In genomic region chr16:84630446-84631152, GRCh38 we compare ENCODE assay signal across 2 cellular contexts.
TF ChIP-seq lines count a peak whose summit lies in the region.

No MANE protein-coding gene starts in this region.

TF ChIP-seq in WTC11, 78 proteins besides CTCF, POLR2A, EP300 and RAD21:
- no peak for TF ChIP-seq CREB1 (CRISPR knock-in tag; IDR thresholded peaks at IDR 0.05)
- TF ChIP-seq ATF1 (CRISPR knock-in tag; IDR thresholded peaks at IDR 0.05) = no peak
- TF ChIP-seq USF1 (CRISPR knock-in tag; IDR thresholded peaks at IDR 0.05) = no peak
- no peak for TF ChIP-seq ZNF317 (CRISPR knock-in tag; IDR thresholded peaks at IDR 0.05; ENCODE audit: borderline replicate concordance, low read depth)
- TF ChIP-seq ZNF121 (CRISPR knock-in tag; IDR thresholded peaks at IDR 0.05) = peak; percentile 68; the same call in 1 of the 2 replicates

TF ChIP-seq in K562, 482 proteins besides CTCF, POLR2A, EP300 and RAD21:
- TF ChIP-seq ZNF121 (CRISPR knock-in tag; conservative IDR thresholded peaks at IDR 0.05) (peak; percentile 72), SMARCB1 (IDR thresholded peaks at IDR 0.05; ENCODE audit: insufficient read length, low read depth) (no peak), NR2C2 (CRISPR knock-in tag; IDR thresholded peaks at IDR 0.05) (no peak), NR2C2 (tag; IDR thresholded peaks at IDR 0.05) (no peak), ATF3 (IDR thresholded peaks at IDR 0.05) (no peak), ATF3 (CRISPR knock-in tag; conservative IDR thresholded peaks at IDR 0.05) (no peak)
